Comparison of ENCODE assay signal across 19 cellular contexts in genomic region chr2:28970464-28971160, GRCh38. TPM values are rescaled to one million over a fixed set of nuclear protein-coding genes. Genes with fewer than 3 reads are reported as not detected.
A peak's percentile ranks its signal among the peaks of the same experiment; 100 is the strongest.
DNase-seq lines count a peak whose midpoint lies in the region; ATAC-seq lines count a peak whose summit lies in the region.
"Had no signal": no experiment of that assay in that cellular context is flagged by ENCODE, and none has a peak within 500 bp of the region (broad histone marks: within the 10 kb centered on the region; RNA-seq: fewer than 3 reads in every experiment).

No MANE protein-coding gene starts in this region.

- no peaks in the 10 kb centered on the region for H3K9me3 Mint-ChIP-seq in stimulated activated naive B cell treated with anti-CD40 and anti-IgM and Interleukin-4, amounts not matched to agents 10 μg/mL and 1 μg/mL and 100 μg/mL, for 72 hours
- H3K9me3 Mint-ChIP-seq in activated naive CD4-positive, alpha-beta T cell treated with anti-CD3 and anti-CD28 coated beads for 36 hours = peaks cover 1% of the 10 kb centered on the region

- peak overlapping the region; percentile 52 for H3K27ac ChIP-seq in caudate nucleus (ENCODE audit: low read depth, low read length)
- H3K27ac ChIP-seq: BLaER1 treated with 17β-estradiol and CSF1 and Interleukin-3, amounts not matched to agents 10 nM and 100 nM; GM23248; SJCRH30 had no signal

- H3K4me1 Mint-ChIP-seq in stimulated activated naive B cell treated with anti-CD40 and anti-IgM and Interleukin-4, amounts not matched to agents 10 μg/mL and 1 μg/mL and 100 μg/mL, for 72 hours = peaks cover 0 to 2% of the 10 kb centered on the region in 2 donors
- H3K4me1 Mint-ChIP-seq in activated naive CD4-positive, alpha-beta T cell treated with anti-CD3 and anti-CD28 coated beads for 36 hours (ENCODE audit: low read depth) = peaks cover 7% of the 10 kb centered on the region

- H3K27ac Mint-ChIP-seq in stimulated activated naive B cell treated with anti-CD40 and anti-IgM and Interleukin-4, amounts not matched to agents 10 μg/mL and 1 μg/mL and 100 μg/mL, for 72 hours = peak overlapping the region; percentile 39
- no peak overlapping the region for H3K27ac Mint-ChIP-seq in activated naive CD4-positive, alpha-beta T cell treated with anti-CD3 and anti-CD28 coated beads for 36 hours
- H3K27ac Mint-ChIP-seq: CD8-positive, alpha-beta T cell had no signal

- no peaks in the 10 kb centered on the region for H3K36me3 Mint-ChIP-seq in stimulated activated naive B cell treated with anti-CD40 and anti-IgM and Interleukin-4, amounts not matched to agents 10 μg/mL and 1 μg/mL and 100 μg/mL, for 72 hours
- H3K36me3 Mint-ChIP-seq in activated naive CD4-positive, alpha-beta T cell treated with anti-CD3 and anti-CD28 coated beads for 36 hours (ENCODE audit: low read depth) = no peaks in the 10 kb centered on the region
- H3K36me3 Mint-ChIP-seq: CD8-positive, alpha-beta T cell had no signal

- no peak for ATAC-seq in stimulated activated naive B cell treated with anti-CD40 and anti-IgM and Interleukin-4, amounts not matched to agents 10 μg/mL and 1 μg/mL and 100 μg/mL, for 72 hours (replicated peaks)
- ATAC-seq: CD8-positive, alpha-beta T cell had no signal

- intact Hi-C loops in activated naive CD4-positive, alpha-beta T cell treated with anti-CD3 and anti-CD28 coated beads for 36 hours (cut with micrococcal nuclease) = no loop called here

- H3K27me3 Mint-ChIP-seq in stimulated activated naive B cell treated with anti-CD40 and anti-IgM and Interleukin-4, amounts not matched to agents 10 μg/mL and 1 μg/mL and 100 μg/mL, for 72 hours = peaks cover 12 to 13% of the 10 kb centered on the region in 2 donors
- no peaks in the 10 kb centered on the region for H3K27me3 Mint-ChIP-seq in activated naive CD4-positive, alpha-beta T cell treated with anti-CD3 and anti-CD28 coated beads for 36 hours (ENCODE audit: low read depth)

- no peak overlapping the region for H3K4me3 Mint-ChIP-seq in stimulated activated naive B cell treated with anti-CD40 and anti-IgM and Interleukin-4, amounts not matched to agents 10 μg/mL and 1 μg/mL and 100 μg/mL, for 72 hours
- no peak overlapping the region for H3K4me3 Mint-ChIP-seq in activated naive CD4-positive, alpha-beta T cell treated with anti-CD3 and anti-CD28 coated beads for 36 hours
- H3K4me3 Mint-ChIP-seq: CD8-positive, alpha-beta T cell had no signal

- CTCF ChIA-PET in activated naive CD4-positive, alpha-beta T cell treated with anti-CD3 and anti-CD28 coated beads for 36 hours (lab: Charles Lee) = no interaction called here

- DNase-seq in ELF-1 (ENCODE audit: low read depth, low spot score) = peak; percentile 34
- DNase-seq in caudate nucleus (lab: John Stamatoyannopoulos, UW) = peak in 5 of 61 donors; percentile 5 to 22 (median 17)
- peak; percentile 58 for DNase-seq in islet precursor cell
- no peak for DNase-seq in stimulated activated naive B cell treated with anti-CD40 and anti-IgM and Interleukin-4, amounts not matched to agents 10 μg/mL and 1 μg/mL and 100 μg/mL, for 72 hours
- no peak for DNase-seq in LoVo (ENCODE audit: low spot score)
- no peak for DNase-seq in activated CD8-positive, alpha-beta memory T cell treated with anti-CD3 and anti-CD28 coated beads, Interleukin-2, amount 50 U/mL, for 48 hours
- DNase-seq in activated naive CD4-positive, alpha-beta T cell treated with anti-CD3 and anti-CD28 coated beads for 36 hours = no peak
- DNase-seq: CD8-positive, alpha-beta T cell; DMS153; GM23248; KBM-7; NCI-H1105; NCI-H146; NCI-H2029; NCI-H345; NCI-H524 treated with DMSO at 0.1 percent for 48 hours; NCI-H82; SJCRH30 had no signal

RNA-seq across cellular contexts. Expression of gene TOGARAM2, which starts 10.5 kb away (rescaled TPM):
- total RNA-seq in activated naive CD4-positive, alpha-beta T cell treated with anti-CD3 and anti-CD28 coated beads for 36 hours = 1 to 10 TPM; 1.2 to 2.0 TPM
- total RNA-seq: GM23248 had no signal

Comparison
In these comparisons a context has a peak if more than half of its experiments do, and no peak if none do; other contexts are left out.
1. DNase-seq: peak in ELF-1 (single experiment) and islet precursor cell (single experiment); none in stimulated activated naive B cell treated with anti-CD40 and anti-IgM and Interleukin-4, amounts not matched to agents 10 μg/mL and 1 μg/mL and 100 μg/mL, for 72 hours (single experiment), LoVo (single experiment), activated CD8-positive, alpha-beta memory T cell treated with anti-CD3 and anti-CD28 coated beads, Interleukin-2, amount 50 U/mL, for 48 hours (single experiment) and activated naive CD4-positive, alpha-beta T cell treated with anti-CD3 and anti-CD28 coated beads for 36 hours (single experiment).